8 cellular contexts compared by ENCODE assay signal in the genomic region with DNA sequence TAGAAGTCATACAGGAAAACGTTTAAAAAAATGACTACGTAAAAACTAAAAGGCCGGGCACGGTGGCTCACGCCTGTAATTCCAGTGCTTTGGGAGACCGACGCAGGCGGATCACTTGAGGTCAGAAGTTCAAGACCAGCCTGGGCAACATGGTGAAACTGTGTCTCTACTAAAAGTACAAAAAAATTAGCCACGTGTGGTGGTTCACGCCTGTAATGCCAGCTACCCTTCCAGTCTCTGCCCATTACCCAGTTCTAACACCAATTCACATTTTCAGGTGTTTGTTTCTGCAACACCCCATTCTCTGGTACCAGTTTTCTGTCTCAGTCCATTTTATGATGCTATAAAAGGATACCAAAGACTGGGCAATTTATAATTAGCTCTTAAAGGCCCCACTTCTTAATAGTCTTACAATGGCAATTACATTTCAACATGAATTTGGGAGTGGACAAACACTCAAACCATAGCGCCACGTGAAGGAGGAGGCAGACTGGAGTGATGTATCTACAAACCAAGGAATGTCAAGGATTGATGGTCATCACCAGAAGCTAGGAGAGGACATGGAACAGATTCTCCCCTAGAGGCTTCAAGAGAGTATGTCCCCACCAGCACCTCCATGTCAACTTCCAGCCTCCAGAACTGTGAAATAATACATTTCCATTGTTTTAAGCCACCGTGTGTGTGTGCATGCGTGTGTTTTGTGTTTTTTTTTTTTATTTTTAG. TPM values are rescaled to one million over a fixed set of nuclear protein-coding genes. Genes with fewer than 3 reads are reported as not detected.
DNase-seq lines count a peak whose midpoint lies in the region; ATAC-seq and TF ChIP-seq lines count a peak whose summit lies in the region.

No MANE protein-coding gene starts in this region.

- peak overlapping the region; percentile 45 to 76 (median 62) for H3K4me3 ChIP-seq in right lobe of liver

- no peaks in the 10 kb centered on the region for H3K27me3 ChIP-seq in right lobe of liver

- intact Hi-C loops in activated naive CD4-positive, alpha-beta T cell treated with anti-CD3 and anti-CD28 coated beads for 36 hours (cut with micrococcal nuclease), result loop anchor here (2.0 to 10.0 kb wide), 2 partner anchors 102 to 198 kb away; a partner anchor contains a TSS
- intact Hi-C loops in right lobe of liver (cut with DNase I), result no loop called here

- no peak for DNase-seq in activated naive CD4-positive, alpha-beta T cell treated with anti-CD3 and anti-CD28 coated beads for 36 hours
- DNase-seq in activated naive CD4-positive, alpha-beta T cell treated with anti-CD3 and anti-CD28 coated beads, Interleukin-2, amount 50 U/mL, for 16 hours, result no peak
- DNase-seq in right lobe of liver (no peak), type B pancreatic cell (ENCODE audit: extremely low spot score, unreplicated experiment) (no peak), globus pallidus (ENCODE audit: low spot score) (no peak), kidney glomerular epithelial cell (lab: John Stamatoyannopoulos, UW) (no peak)
- DNase-seq in activated CD4-positive, CD25-positive, alpha-beta regulatory T cell treated with anti-CD3 and anti-CD28 coated beads, Interleukin-2, amount 50 U/mL, for 72 hours, result no peak

- peaks cover 20% of the 10 kb centered on the region for H3K4me1 Mint-ChIP-seq in activated naive CD4-positive, alpha-beta T cell treated with anti-CD3 and anti-CD28 coated beads for 36 hours (ENCODE audit: low read depth)
- peaks cover 24% of the 10 kb centered on the region for H3K4me1 Mint-ChIP-seq in activated naive CD8-positive, alpha-beta T cell (ENCODE audit: low read depth)
- peaks cover 12% of the 10 kb centered on the region for H3K4me1 Mint-ChIP-seq in type B pancreatic cell (ENCODE audit: unreplicated experiment)

- ATAC-seq in right lobe of liver, result no peak

- peaks cover 7% of the 10 kb centered on the region for H3K36me3 Mint-ChIP-seq in activated naive CD4-positive, alpha-beta T cell treated with anti-CD3 and anti-CD28 coated beads for 36 hours (ENCODE audit: low read depth)
- H3K36me3 Mint-ChIP-seq in activated naive CD8-positive, alpha-beta T cell, result no peaks in the 10 kb centered on the region
- H3K36me3 Mint-ChIP-seq in type B pancreatic cell, result peaks cover 3% of the 10 kb centered on the region

- H3K4me1 ChIP-seq in right lobe of liver, result peaks cover 0 to 6% (median 0%) of the 10 kb centered on the region in 4 donors

- WGBS in right lobe of liver (ENCODE audit: insufficient coverage, low coverage, low lambda C conversion rate, missing lambda C conversion rate), result 78% methylated on average over 14 of the region's 14 CpGs

- H3K36me3 ChIP-seq in right lobe of liver, result peaks cover 0 to 4% (median 0%) of the 10 kb centered on the region in 4 donors

- no peak for TF ChIP-seq CTCF in right lobe of liver (IDR thresholded peaks at IDR 0.05)
- peak; percentile 30 for TF ChIP-seq CTCF in type B pancreatic cell (conservative IDR thresholded peaks at IDR 0.05)

- H3K4me3 Mint-ChIP-seq in activated naive CD4-positive, alpha-beta T cell treated with anti-CD3 and anti-CD28 coated beads for 36 hours, result peak overlapping the region; percentile 86
- H3K4me3 Mint-ChIP-seq in activated naive CD8-positive, alpha-beta T cell, result peak overlapping the region; percentile 98
- H3K4me3 Mint-ChIP-seq in type B pancreatic cell, result peak overlapping the region; percentile 97

- CTCF ChIA-PET in activated naive CD4-positive, alpha-beta T cell treated with anti-CD3 and anti-CD28 coated beads for 36 hours (lab: Charles Lee), result no interaction called here

- no peaks in the 10 kb centered on the region for H3K9me3 Mint-ChIP-seq in activated naive CD4-positive, alpha-beta T cell treated with anti-CD3 and anti-CD28 coated beads for 36 hours
- H3K9me3 Mint-ChIP-seq in activated naive CD8-positive, alpha-beta T cell (ENCODE audit: low read depth), result no peaks in the 10 kb centered on the region
- H3K9me3 Mint-ChIP-seq in type B pancreatic cell, result no peaks in the 10 kb centered on the region

- H3K27me3 Mint-ChIP-seq in activated naive CD4-positive, alpha-beta T cell treated with anti-CD3 and anti-CD28 coated beads for 36 hours (ENCODE audit: low read depth), result no peaks in the 10 kb centered on the region
- H3K27me3 Mint-ChIP-seq in activated naive CD8-positive, alpha-beta T cell, result no peaks in the 10 kb centered on the region
- no peaks in the 10 kb centered on the region for H3K27me3 Mint-ChIP-seq in type B pancreatic cell

- H3K9me3 ChIP-seq in right lobe of liver, result no peaks in the 10 kb centered on the region

- H3K27ac Mint-ChIP-seq in activated naive CD4-positive, alpha-beta T cell treated with anti-CD3 and anti-CD28 coated beads for 36 hours, result peak overlapping the region; percentile 90
- peak overlapping the region; percentile 89 for H3K27ac Mint-ChIP-seq in activated naive CD8-positive, alpha-beta T cell
- H3K27ac Mint-ChIP-seq in type B pancreatic cell, result peak overlapping the region; percentile 87

- peak overlapping the region in 2 of 3 donors; percentile 10 to 79 for H3K27ac ChIP-seq in right lobe of liver

- TF ChIP-seq POLR2A in right lobe of liver (IDR thresholded peaks at IDR 0.05), result no peak

RNA-seq across cellular contexts. Expression of a gene that starts 0.8 kb away (rescaled TPM):
- 10 to 100 TPM; 25.3 to 26.6 TPM for total RNA-seq in activated naive CD4-positive, alpha-beta T cell treated with anti-CD3 and anti-CD28 coated beads for 36 hours
- 1 to 10 TPM; 7.1 to 8.9 (median 7.3) TPM for total RNA-seq in right lobe of liver
- 19.4 and 31.0 TPM in 2 replicates for total RNA-seq in type B pancreatic cell (ENCODE audit: low replicate concordance)

RNA-seq across cellular contexts. Expression of a gene that starts 7.2 kb away (rescaled TPM):
- 100 to 1,000 TPM; 213 to 230 TPM for total RNA-seq in activated naive CD4-positive, alpha-beta T cell treated with anti-CD3 and anti-CD28 coated beads for 36 hours
- total RNA-seq in right lobe of liver (10 to 100 TPM; 48.0 to 91.1 (median 68.7) TPM), type B pancreatic cell (ENCODE audit: low replicate concordance) (151 and 206 TPM in 2 replicates)
